In genomic region chr5:51484326-51484725, GRCh38 we compare ENCODE assay signal across 19 cellular contexts.
DNase-seq lines count a peak whose midpoint lies in the region; ATAC-seq and TF ChIP-seq lines count a peak whose summit lies in the region.
"Had no signal": no experiment of that assay in that cellular context is flagged by ENCODE, and none has a peak within 500 bp of the region (broad histone marks: within the 10 kb centered on the region; RNA-seq: fewer than 3 reads in every experiment).

No MANE protein-coding gene starts in this region.

- H3K4me3 ChIP-seq in SJSA1 (no peak overlapping the region), foreskin fibroblast (ENCODE audit: low read depth in 1 of 2, low read length in 2 of 2) (no peak overlapping the region), trophoblast cell (ENCODE audit: low read depth, low read length) (no peak overlapping the region), suprapubic skin (no peak overlapping the region)
- H3K4me3 ChIP-seq: BLaER1, GM23338, SJCRH30 had no signal

- DNase-seq in EL (peak; percentile 53), SJSA1 (ENCODE audit: low read depth in 1 of 2, low spot score in 2 of 2) (peak in 1 of 2 experiments; percentile 44), foreskin fibroblast (peak; percentile 30 to 68), trophoblast cell (no peak), sciatic nerve (ENCODE audit: low spot score) (no peak), suprapubic skin (ENCODE audit: low spot score in 2 of 2) (no peak), NCI-H2171 treated with DMSO at 0.1 percent for 48 hours (lab: John Stamatoyannopoulos, UW) (no peak), Ammon's horn (ENCODE audit: low spot score) (no peak)
- DNase-seq: Calu3; CD4-positive, alpha-beta memory T cell; NCI-H1105; NCI-H2081 treated with DMSO at 0.1 percent for 48 hours; NCI-H510A; NCI-H774; SJCRH30 had no signal

- no peaks in the 10 kb centered on the region for H3K27me3 ChIP-seq in SJSA1 (replicated peaks)
- H3K27me3 ChIP-seq in trophoblast cell (ENCODE audit: insufficient read depth, low read length) = no peaks in the 10 kb centered on the region
- H3K27me3 ChIP-seq in suprapubic skin = no peaks in the 10 kb centered on the region
- H3K27me3 ChIP-seq: BLaER1, SJCRH30 had no signal

- no peak for TF ChIP-seq CTCF in foreskin fibroblast (IDR thresholded peaks at IDR 0.05; ENCODE audit: low read depth, low read length)
- no peak for TF ChIP-seq CTCF in suprapubic skin (IDR thresholded peaks at IDR 0.05)

- H3K4ac ChIP-seq in trophoblast cell (ENCODE audit: low read depth, low read length) = no peak overlapping the region

- intact Hi-C loops in sciatic nerve (cut with DNase I) = no loop called here

- peak overlapping the region; percentile 72 for H2BK120ac ChIP-seq in trophoblast cell (ENCODE audit: insufficient read depth, low read length, poor library complexity)

- TF ChIP-seq POLR2A in suprapubic skin (IDR thresholded peaks at IDR 0.05) = no peak

- TF ChIP-seq EP300 in suprapubic skin (IDR thresholded peaks at IDR 0.05) = no peak

- H2BK5ac ChIP-seq in trophoblast cell (ENCODE audit: low read depth, low read length, poor library complexity) = no peak overlapping the region

- H3K4me1 ChIP-seq in SJSA1 (replicated peaks) (peaks cover 22% of the 10 kb centered on the region), trophoblast cell (ENCODE audit: control insufficient read depth in 1 of 2, insufficient read depth in 2 of 2, low read length in 2 of 2) (peaks cover 3 to 6% of the 10 kb centered on the region in 2 experiments), suprapubic skin (no peaks in the 10 kb centered on the region)
- H3K4me1 ChIP-seq: BLaER1, SJCRH30 had no signal

- no peaks in the 10 kb centered on the region for H3K9me3 ChIP-seq in SJSA1 (replicated peaks)
- H3K9me3 ChIP-seq in trophoblast cell (ENCODE audit: insufficient read depth, low read depth, low read length) = no peaks in the 10 kb centered on the region
- H3K9me3 ChIP-seq in suprapubic skin = no peaks in the 10 kb centered on the region
- H3K9me3 ChIP-seq: BLaER1, SJCRH30 had no signal

- H3K79me1 ChIP-seq in trophoblast cell (ENCODE audit: low read length) = peaks cover 10% of the 10 kb centered on the region

- no peak overlapping the region for H3K14ac ChIP-seq in trophoblast cell (ENCODE audit: low read length)

- no peak overlapping the region for H4K8ac ChIP-seq in trophoblast cell (ENCODE audit: low read depth, low read length)

- H4K12ac ChIP-seq in trophoblast cell (ENCODE audit: low read depth, low read length) = no peak overlapping the region

- H3K18ac ChIP-seq in trophoblast cell (ENCODE audit: low read length) = no peak overlapping the region

- H3K9ac ChIP-seq in trophoblast cell (ENCODE audit: low read length) = no peak overlapping the region
- H3K9ac ChIP-seq: BLaER1 had no signal

- H3K23ac ChIP-seq in trophoblast cell (ENCODE audit: low read length) = no peak overlapping the region

- no peak for ATAC-seq in sciatic nerve
- ATAC-seq: GM23338, HCT116 had no signal

- peak overlapping the region; percentile 73 for H3K27ac ChIP-seq in SJSA1
- H3K27ac ChIP-seq in trophoblast cell (ENCODE audit: low read depth, low read length) = peak overlapping the region; percentile 10
- H3K27ac ChIP-seq in suprapubic skin = no peak overlapping the region
- H3K27ac ChIP-seq: BLaER1, RWPE1, SJCRH30 had no signal

- H3K4me2 ChIP-seq in trophoblast cell (ENCODE audit: low read length) = no peak overlapping the region
- H3K4me2 ChIP-seq: BLaER1, GM23338 had no signal

- H2AK5ac ChIP-seq in trophoblast cell (ENCODE audit: low read length) = no peak overlapping the region

- H3K79me2 ChIP-seq in trophoblast cell (ENCODE audit: control insufficient read depth, insufficient read depth, low read length, poor library complexity) = no peaks in the 10 kb centered on the region

- H3K36me3 ChIP-seq in SJSA1 (no peaks in the 10 kb centered on the region), trophoblast cell (ENCODE audit: control insufficient read depth in 1 of 2, insufficient read depth in 2 of 2, low read length in 2 of 2) (no peaks in the 10 kb centered on the region), suprapubic skin (no peaks in the 10 kb centered on the region)
- H3K36me3 ChIP-seq: BLaER1, SJCRH30 had no signal

- H2BK12ac ChIP-seq in trophoblast cell (ENCODE audit: low read length) = no peak overlapping the region

- no peak overlapping the region for H2AFZ ChIP-seq in trophoblast cell (ENCODE audit: insufficient read depth, low read length, poor library complexity)
- H2AFZ ChIP-seq: GM23338 had no signal

- no peak overlapping the region for H4K91ac ChIP-seq in trophoblast cell (ENCODE audit: low read depth, low read length)

Comparison
In these comparisons a context has a peak if more than half of its experiments do, and no peak if none do; other contexts are left out.
1. DNase-seq: peak in EL (single experiment) and foreskin fibroblast (2 of 2); none in trophoblast cell (0 of 2), sciatic nerve (single experiment), suprapubic skin (0 of 2), NCI-H2171 treated with DMSO at 0.1 percent for 48 hours (single experiment) and Ammon's horn (single experiment).